In genomic region chr3:154144825-154145465, GRCh38 we compare ENCODE assay signal across 22 cellular contexts. TPM values are rescaled to one million over a fixed set of nuclear protein-coding genes. Genes with fewer than 3 reads are reported as not detected.
A peak's percentile ranks its signal among the peaks of the same experiment; 100 is the strongest.
DNase-seq lines count a peak whose midpoint lies in the region; FAIRE-seq and TF ChIP-seq lines count a peak whose summit lies in the region.
"Had no signal": no experiment of that assay in that cellular context is flagged by ENCODE, and none has a peak within 500 bp of the region (broad histone marks: within the 10 kb centered on the region; RNA-seq: fewer than 3 reads in every experiment).

No MANE protein-coding gene starts in this region.

- TF ChIP-seq CTCF in astrocyte (IDR thresholded peaks at IDR 0.05; ENCODE audit: insufficient read depth, low read depth, low read length) (no peak), nephron progenitor cell (IDR thresholded peaks at IDR 0.05) (no peak), BE2C (IDR thresholded peaks at IDR 0.05; ENCODE audit: low read depth, low read length) (no peak)

- H3K9ac ChIP-seq in astrocyte (ENCODE audit: low read length): no peak overlapping the region

- H2AFZ ChIP-seq in astrocyte (ENCODE audit: low read depth, low read length): no peak overlapping the region

- no peak overlapping the region for H3K4me2 ChIP-seq in astrocyte (ENCODE audit: low read length)

- peak; percentile 32 for DNase-seq in DMS79 treated with DMSO at 0.1 percent for 48 hours (lab: John Stamatoyannopoulos, UW)
- DNase-seq in DMS79 (lab: John Stamatoyannopoulos, UW): no peak
- DNase-seq in HT1080 (ENCODE audit: low read depth): peak; percentile 28
- DNase-seq in astrocyte (ENCODE audit: low read depth): peak; percentile 30
- DNase-seq in nephron progenitor cell: no peak
- no peak for DNase-seq in A172 (ENCODE audit: low spot score)
- DNase-seq in BE2C: no peak
- no peak for DNase-seq in NCI-H1436 (lab: John Stamatoyannopoulos, UW)
- DNase-seq: 8988T, Caco-2, GDM1, GOT3, KBM-7, MG63, NCI-H1105, NCI-H1930, NCI-H226, NCI-H774, SHP77 treated with DMSO at 0.1 percent for 48 hours, SW 1271 had no signal

- H4K20me1 ChIP-seq in astrocyte (ENCODE audit: insufficient read depth, low read length): no peaks in the 10 kb centered on the region

- H3K27me3 Mint-ChIP-seq in astrocyte (ENCODE audit: low read depth, unreplicated experiment) (no peaks in the 10 kb centered on the region), nephron progenitor cell (ENCODE audit: low read depth, poor library complexity) (no peaks in the 10 kb centered on the region)

- H3K9me3 Mint-ChIP-seq in astrocyte (ENCODE audit: unreplicated experiment) (no peaks in the 10 kb centered on the region), nephron progenitor cell (no peaks in the 10 kb centered on the region)

- no peaks in the 10 kb centered on the region for H3K79me2 ChIP-seq in astrocyte (ENCODE audit: insufficient read depth, low read length)

- H3K36me3 ChIP-seq in astrocyte (ENCODE audit: insufficient read depth, low read length) (no peaks in the 10 kb centered on the region), BE2C (no peaks in the 10 kb centered on the region)
- H3K36me3 ChIP-seq: MG63 had no signal

- no peak overlapping the region for H3K27ac ChIP-seq in astrocyte (ENCODE audit: low read depth, low read length)

- no peak for FAIRE-seq in astrocyte (lab: Jason Lieb, UNC)
- FAIRE-seq: GM12892, RCC 7860 had no signal

- H3K9me3 ChIP-seq in astrocyte (ENCODE audit: insufficient read depth, low read depth, low read length) (no peaks in the 10 kb centered on the region), BE2C (no peaks in the 10 kb centered on the region)
- H3K9me3 ChIP-seq: Caco-2, MG63 had no signal

- H3K36me3 Mint-ChIP-seq in astrocyte (ENCODE audit: low read depth, unreplicated experiment) (no peaks in the 10 kb centered on the region), nephron progenitor cell (ENCODE audit: low read depth) (no peaks in the 10 kb centered on the region)

- H3K4me1 Mint-ChIP-seq in astrocyte (ENCODE audit: low read depth, unreplicated experiment): peaks cover 16% of the 10 kb centered on the region
- peaks cover 46% of the 10 kb centered on the region for H3K4me1 Mint-ChIP-seq in nephron progenitor cell

- H3K4me3 Mint-ChIP-seq in astrocyte (ENCODE audit: unreplicated experiment) (no peak overlapping the region), nephron progenitor cell (peak overlapping the region; percentile 44)

- H3K27ac Mint-ChIP-seq in astrocyte (ENCODE audit: unreplicated experiment) (no peak overlapping the region), nephron progenitor cell (peak overlapping the region; percentile 83)

- H3K4me1 ChIP-seq in astrocyte (ENCODE audit: insufficient read depth, low read length): peaks cover 2% of the 10 kb centered on the region
- no peaks in the 10 kb centered on the region for H3K4me1 ChIP-seq in BE2C

- H3K27me3 ChIP-seq in astrocyte (ENCODE audit: insufficient read depth, low read length) (no peaks in the 10 kb centered on the region), BE2C (no peaks in the 10 kb centered on the region; the same call in 1 of the 2 replicates)

- H3K4me3 ChIP-seq in astrocyte (ENCODE audit: insufficient read depth, low read depth, low read length) (no peak overlapping the region), BE2C (ENCODE audit: low read depth, low read length) (no peak overlapping the region)
- H3K4me3 ChIP-seq: MG63 had no signal

RNA-seq across cellular contexts. Expression of gene ARHGEF26, which starts 23.8 kb away (rescaled TPM):
- 5.3 and 6.2 TPM in 2 replicates for total RNA-seq in HT1080 (2014; rRNA removed; shearing (Covaris generic))
- 4.0 TPM in 2 replicates for polyA plus RNA-seq in HT1080 (2015; cell fraction: cytosol; rRNA removed)
- polyA plus RNA-seq in HT1080 (2015; cell fraction: nucleus; rRNA removed): 6.2 and 6.8 TPM in 2 replicates
- total RNA-seq in astrocyte: 1.7 TPM in 2 replicates
- total RNA-seq in A172 (2014; rRNA removed; shearing (Covaris generic)): 7.4 and 7.7 TPM in 2 replicates
- polyA plus RNA-seq in BE2C (2012; ENCODE audit: insufficient read depth, insufficient read length, low read depth): 0.19 TPM

Comparison
In these comparisons a context has a peak if more than half of its experiments do, and no peak if none do; other contexts are left out.
1. DNase-seq: peak in DMS79 treated with DMSO at 0.1 percent for 48 hours (single experiment), HT1080 (single experiment) and astrocyte (single experiment); none in DMS79 (single experiment), nephron progenitor cell (single experiment), A172 (single experiment), BE2C (single experiment) and NCI-H1436 (single experiment).